Comparison of ENCODE assay signal across 1 cellular context in the genomic region with DNA sequence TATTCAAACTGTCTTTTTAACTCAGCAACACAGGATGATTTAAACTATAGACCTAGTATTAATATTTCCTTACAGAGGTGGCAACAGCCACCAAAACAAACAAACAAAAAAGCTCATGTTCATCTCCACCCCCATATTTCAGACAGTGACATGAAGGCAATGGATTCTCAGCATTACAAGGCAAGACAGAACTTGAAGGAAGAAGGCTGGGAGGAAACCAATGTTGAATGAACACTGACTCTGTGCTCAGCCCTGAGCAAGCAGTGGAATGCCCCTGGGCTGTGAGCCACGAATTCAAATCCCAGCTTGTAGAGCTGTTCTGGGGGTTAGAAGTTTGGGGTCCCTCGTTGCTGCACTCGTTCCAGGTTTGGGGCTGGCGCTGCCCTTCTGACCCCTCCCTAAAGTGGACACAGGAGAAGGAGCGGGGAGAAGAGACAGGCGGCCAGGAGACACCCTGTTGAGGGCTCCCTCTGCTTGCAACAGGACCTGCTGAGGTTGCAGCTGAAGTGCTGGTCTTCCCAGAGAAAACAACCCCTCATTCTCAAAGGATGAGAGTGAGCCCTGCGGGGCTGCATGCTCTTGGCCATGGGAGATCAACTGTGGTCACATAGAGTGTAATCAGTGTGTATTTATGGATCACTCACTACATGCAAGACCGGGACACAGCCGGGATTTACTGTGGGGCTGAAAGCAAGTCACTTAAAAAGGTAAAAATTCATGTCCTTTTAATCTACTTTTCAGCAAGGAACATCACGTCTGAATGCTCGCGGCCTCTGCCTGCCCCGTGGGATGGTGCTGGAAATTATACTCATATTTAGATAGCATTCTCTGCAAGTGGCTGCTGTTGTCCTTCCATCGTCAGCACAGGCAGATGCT.
TF ChIP-seq lines count a peak whose summit lies in the region.

No MANE protein-coding gene starts in this region.

TF ChIP-seq in A549, 52 proteins besides CTCF, POLR2A, EP300 and RAD21 (continued from another document):
- TF ChIP-seq E2F6 (IDR thresholded peaks at IDR 0.05; ENCODE audit: borderline replicate concordance, low read depth) (no peak), HOXB13 (CRISPR knock-in tag; IDR thresholded peaks at IDR 0.05; ENCODE audit: low read depth) (no peak), ZSCAN20 (CRISPR knock-in tag; IDR thresholded peaks at IDR 0.05) (no peak), BHLHE40 (IDR thresholded peaks at IDR 0.05; ENCODE audit: low read depth, low read length) (no peak), KDM1A (IDR thresholded peaks at IDR 0.05; ENCODE audit: low read depth) (no peak)
- TF ChIP-seq, protein P1, sequence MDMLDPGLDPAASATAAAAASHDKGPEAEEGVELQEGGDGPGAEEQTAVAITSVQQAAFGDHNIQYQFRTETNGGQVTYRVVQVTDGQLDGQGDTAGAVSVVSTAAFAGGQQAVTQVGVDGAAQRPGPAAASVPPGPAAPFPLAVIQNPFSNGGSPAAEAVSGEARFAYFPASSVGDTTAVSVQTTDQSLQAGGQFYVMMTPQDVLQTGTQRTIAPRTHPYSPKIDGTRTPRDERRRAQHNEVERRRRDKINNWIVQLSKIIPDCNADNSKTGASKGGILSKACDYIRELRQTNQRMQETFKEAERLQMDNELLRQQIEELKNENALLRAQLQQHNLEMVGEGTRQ (IDR thresholded peaks at IDR 0.05) = no peak
